16 cellular contexts compared by ENCODE assay signal in genomic region chr10:105358911-105359310, GRCh38.
DNase-seq lines count a peak whose midpoint lies in the region; ATAC-seq and TF ChIP-seq lines count a peak whose summit lies in the region.
"Had no signal": no experiment of that assay in that cellular context is flagged by ENCODE, and none has a peak within 500 bp of the region (broad histone marks: within the 10 kb centered on the region; RNA-seq: fewer than 3 reads in every experiment).

No MANE protein-coding gene starts in this region.

- no peak overlapping the region for H3K4me2 ChIP-seq in osteoblast (ENCODE audit: insufficient read depth, low read length)

- H3K36me3 ChIP-seq in osteoblast (ENCODE audit: insufficient read depth, low read length), result no peaks in the 10 kb centered on the region
- H3K36me3 ChIP-seq: MG63 had no signal

- peaks cover 3% of the 10 kb centered on the region for H3K9me3 ChIP-seq in osteoblast (ENCODE audit: low read depth, low read length)
- H3K9me3 ChIP-seq: MG63 had no signal

- no peaks in the 10 kb centered on the region for H3K79me2 ChIP-seq in osteoblast (ENCODE audit: insufficient read depth, low read length)

- no peaks in the 10 kb centered on the region for H3K27me3 ChIP-seq in osteoblast (ENCODE audit: insufficient read depth, low read length)
- H3K27me3 ChIP-seq: MG63 had no signal

- no peak overlapping the region for H3K27ac ChIP-seq in osteoblast (ENCODE audit: low read depth, low read length)

- no peaks in the 10 kb centered on the region for H3K4me1 ChIP-seq in osteoblast (ENCODE audit: insufficient read depth, low read length)

- no peak for TF ChIP-seq CTCF in foreskin fibroblast (IDR thresholded peaks at IDR 0.05; ENCODE audit: low read depth, low read length)
- no peak for TF ChIP-seq CTCF in osteoblast (IDR thresholded peaks at IDR 0.05; ENCODE audit: extremely low read depth, low read depth, low read length)

- H3K4me3 ChIP-seq in foreskin fibroblast (ENCODE audit: low read depth in 1 of 2, low read length in 2 of 2), result no peak overlapping the region
- H3K4me3 ChIP-seq in osteoblast (ENCODE audit: insufficient read depth, low read length), result no peak overlapping the region
- H3K4me3 ChIP-seq: MG63 had no signal

- DNase-seq in EH (ENCODE audit: low read depth) (peak; percentile 49), amniotic epithelial cell (ENCODE audit: low read depth) (peak; percentile 13), foreskin fibroblast (peak; percentile 2 to 52), osteoblast (ENCODE audit: insufficient read length, low spot score, missing footprints) (peak; percentile 22), left lobe of liver (ENCODE audit: low spot score) (no peak), dermis blood vessel endothelial cell (no peak)
- DNase-seq: CD4-positive, CD25-positive, alpha-beta regulatory T cell; MG63; NCI-H1417; NCI-H187; NCI-H446 treated with DMSO at 0.1 percent for 48 hours; NCI-H526 treated with DMSO at 0.1 percent for 48 hours; RPMI8226; SHP77 had no signal

- H4K20me1 ChIP-seq in osteoblast (ENCODE audit: insufficient read depth, low read length), result no peaks in the 10 kb centered on the region

- no peak for ATAC-seq in GM18502 (IDR thresholded peaks at IDR 0.05; ENCODE audit: poor library complexity, unreplicated experiment)
- no peak for ATAC-seq in left lobe of liver
- no peak for ATAC-seq in HG02763 (IDR thresholded peaks at IDR 0.05; ENCODE audit: unreplicated experiment)

- H2AFZ ChIP-seq in osteoblast (ENCODE audit: low read length), result no peak overlapping the region

Comparison
In these comparisons a context has a peak if more than half of its experiments do, and no peak if none do; other contexts are left out.
1. DNase-seq: peak in EH (single experiment), amniotic epithelial cell (single experiment), foreskin fibroblast (2 of 2) and osteoblast (single experiment); none in left lobe of liver (single experiment) and dermis blood vessel endothelial cell (single experiment).